12 cellular contexts compared by ENCODE assay signal in the genomic region with DNA sequence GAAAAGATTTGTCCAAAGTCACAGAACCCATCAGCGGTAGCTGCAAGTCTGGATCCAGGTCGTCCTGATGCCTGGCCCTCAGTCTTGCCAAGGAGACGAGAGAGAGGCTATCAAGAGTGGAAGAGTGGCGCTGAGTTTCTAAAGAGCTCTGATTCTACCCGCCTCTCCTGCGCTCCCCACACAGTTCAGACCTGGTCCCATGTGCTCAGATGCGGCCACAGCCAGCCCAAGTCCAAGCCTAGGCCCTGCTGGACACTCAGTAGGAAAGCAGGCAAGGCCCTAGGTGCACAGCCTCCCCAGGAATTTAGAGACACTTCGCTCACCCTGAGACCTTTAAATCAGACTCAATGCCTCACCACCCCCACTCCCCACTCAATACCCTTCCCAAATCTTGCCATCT. TPM values are rescaled to one million over a fixed set of nuclear protein-coding genes. Genes with fewer than 3 reads are reported as not detected.
A peak's percentile ranks its signal among the peaks of the same experiment; 100 is the strongest.
DNase-seq lines count a peak whose midpoint lies in the region; ATAC-seq and TF ChIP-seq lines count a peak whose summit lies in the region.
"Had no signal": no experiment of that assay in that cellular context is flagged by ENCODE, and none has a peak within 500 bp of the region (broad histone marks: within the 10 kb centered on the region; RNA-seq: fewer than 3 reads in every experiment).

No MANE protein-coding gene starts in this region.

- no peak overlapping the region for H3K4ac ChIP-seq in neuronal stem cell (ENCODE audit: low read length)

- H3K9me3 ChIP-seq in CD8-positive, alpha-beta T cell (ENCODE audit: low read length), result no peaks in the 10 kb centered on the region
- H3K9me3 ChIP-seq in cardiac muscle cell (ENCODE audit: low read depth), result no peaks in the 10 kb centered on the region
- peaks cover 0 to 4% of the 10 kb centered on the region in 2 donors for H3K9me3 ChIP-seq in neuronal stem cell (replicated peaks in 1 of 2; ENCODE audit: control insufficient read depth in 2 of 2, insufficient read depth in 1 of 2, low read depth in 1 of 2, low read length in 2 of 2)
- H3K9me3 ChIP-seq: SK-N-SH had no signal

- H3K23ac ChIP-seq in neuronal stem cell (ENCODE audit: low read depth, low read length, poor library complexity), result no peak overlapping the region

- H3K27ac ChIP-seq in CD8-positive, alpha-beta T cell (ENCODE audit: low read depth, low read length), result no peak overlapping the region
- H3K27ac ChIP-seq in cardiac muscle cell (peak overlapping the region; percentile 95), neuronal stem cell (replicated peaks; ENCODE audit: low read length) (no peak overlapping the region)
- H3K27ac ChIP-seq: C4-2B had no signal

- no CpG with 5 or more reads among the region's 8 CpGs for WGBS in neuronal stem cell (ENCODE audit: extremely low coverage in 2 of 2, insufficient read length in 2 of 2, insufficient replicate concordance in 1 of 2), 2 donors

- no peaks in the 10 kb centered on the region for H3K27me3 Mint-ChIP-seq in CD8-positive, alpha-beta T cell (ENCODE audit: low read depth)
- H3K27me3 Mint-ChIP-seq in WTC11 (ENCODE audit: low read depth), result no peaks in the 10 kb centered on the region

- CTCF ChIA-PET in CD8-positive, alpha-beta T cell (lab: Charles Lee), result interaction anchor here (1.5 kb wide), 1 partner anchor 54 kb away, joined by 4 read pairs; no protein-coding TSS in a partner anchor
- CTCF ChIA-PET in WTC11 (lab: Charles Lee), result interaction anchor here (0.6 to 2.0 kb wide), 5 partner anchors 8 to 446 kb away, joined by 3 to 6 read pairs (median 4); a partner anchor contains a TSS

- no peak overlapping the region for H3K4me3 ChIP-seq in CD8-positive, alpha-beta T cell (ENCODE audit: low read depth, low read length)
- no peak overlapping the region for H3K4me3 ChIP-seq in cardiac muscle cell
- H3K4me3 ChIP-seq in neuronal stem cell (ENCODE audit: low read length in 2 of 2), result no peak overlapping the region

- H2BK15ac ChIP-seq in neuronal stem cell (ENCODE audit: low read length), result no peak overlapping the region

- intact Hi-C loops in CD8-positive, alpha-beta T cell (cut with DNase I, micrococcal nuclease), result loop anchor here in 1 of 2 experiments (10.0 kb wide), 1 partner anchor 111 kb away; no protein-coding TSS in a partner anchor

- no peak overlapping the region for H4K8ac ChIP-seq in neuronal stem cell (ENCODE audit: low read depth, low read length)

- no peak for ATAC-seq in CD8-positive, alpha-beta T cell
- ATAC-seq in WTC11 (peak; percentile 26), GM18502 (IDR thresholded peaks at IDR 0.05; ENCODE audit: poor library complexity, unreplicated experiment) (no peak), GM18867 (IDR thresholded peaks at IDR 0.05; ENCODE audit: unreplicated experiment) (no peak), HG03097 (IDR thresholded peaks at IDR 0.05; ENCODE audit: low FRiP score, unreplicated experiment) (no peak)

- H2BK12ac ChIP-seq in neuronal stem cell (ENCODE audit: low read length), result no peak overlapping the region

- peak overlapping the region; percentile 2 for H3K9ac ChIP-seq in neuronal stem cell (ENCODE audit: low read depth, low read length, poor library complexity)
- H3K9ac ChIP-seq: SK-N-SH had no signal

- no peak overlapping the region for H2AFZ ChIP-seq in neuronal stem cell (ENCODE audit: low read length)

- H2BK120ac ChIP-seq in neuronal stem cell (ENCODE audit: low read depth, low read length), result no peak overlapping the region

- POLR2A ChIA-PET in CD8-positive, alpha-beta T cell (lab: Charles Lee), result interaction anchor here (1.4 kb wide), 1 partner anchor 10 kb away, joined by 3 read pairs; no protein-coding TSS in a partner anchor
- POLR2A ChIA-PET in WTC11 (lab: Charles Lee), result no interaction called here

- peak overlapping the region; percentile 55 for H3K27ac Mint-ChIP-seq in CD8-positive, alpha-beta T cell
- peak overlapping the region; percentile 50; the same call in 1 of the 2 replicates for H3K27ac Mint-ChIP-seq in WTC11

- no peak overlapping the region for H3K4me3 Mint-ChIP-seq in CD8-positive, alpha-beta T cell
- no peak overlapping the region for H3K4me3 Mint-ChIP-seq in WTC11

- H3K9me3 Mint-ChIP-seq in CD8-positive, alpha-beta T cell, result no peaks in the 10 kb centered on the region
- no peaks in the 10 kb centered on the region for H3K9me3 Mint-ChIP-seq in WTC11

- no peak overlapping the region for H2BK5ac ChIP-seq in neuronal stem cell (ENCODE audit: low read length)

- H3K36me3 Mint-ChIP-seq in CD8-positive, alpha-beta T cell, result peaks cover 64% of the 10 kb centered on the region
- peaks cover 13% of the 10 kb centered on the region for H3K36me3 Mint-ChIP-seq in WTC11

- no peak overlapping the region for H4K91ac ChIP-seq in neuronal stem cell (ENCODE audit: low read depth, low read length, poor library complexity)

- no peak for TF ChIP-seq CTCF in CD8-positive, alpha-beta T cell (IDR thresholded peaks at IDR 0.05)
- no peak for TF ChIP-seq CTCF in WTC11 (IDR thresholded peaks at IDR 0.05)
- TF ChIP-seq CTCF in cardiac muscle cell (IDR thresholded peaks at IDR 0.05; ENCODE audit: low read depth, low read length), result no peak

- no peak overlapping the region for H3K14ac ChIP-seq in neuronal stem cell (ENCODE audit: low read length)

- DNase-seq in CD8-positive, alpha-beta T cell, result no peak
- DNase-seq in WTC11 (ENCODE audit: low spot score) (no peak), cardiac muscle cell (ENCODE audit: low read depth in 1 of 2, low spot score in 1 of 2) (no peak), neuronal stem cell (ENCODE audit: low spot score) (no peak), DMS79 treated with DMSO at 0.1 percent for 48 hours (lab: John Stamatoyannopoulos, UW) (no peak)
- DNase-seq: IMR-90, NCI-H2171 treated with DMSO at 0.1 percent for 48 hours, SK-N-SH had no signal

- H3K36me3 ChIP-seq in CD8-positive, alpha-beta T cell (ENCODE audit: insufficient read depth, low read length), result peaks cover 16% of the 10 kb centered on the region
- H3K36me3 ChIP-seq in cardiac muscle cell (no peaks in the 10 kb centered on the region), neuronal stem cell (replicated peaks in 1 of 2; ENCODE audit: control insufficient read depth in 2 of 2, insufficient read depth in 2 of 2, low read length in 2 of 2) (peaks cover 2 to 68% of the 10 kb centered on the region in 2 donors)

- H3K18ac ChIP-seq in neuronal stem cell (ENCODE audit: low read length), result no peak overlapping the region

- no peak overlapping the region for H2AK5ac ChIP-seq in neuronal stem cell (ENCODE audit: low read depth, low read length)

- H3K4me1 Mint-ChIP-seq in CD8-positive, alpha-beta T cell (ENCODE audit: low read depth), result peaks cover 82% of the 10 kb centered on the region
- peaks cover 67% of the 10 kb centered on the region for H3K4me1 Mint-ChIP-seq in WTC11

- no peak overlapping the region for H3K4me2 ChIP-seq in neuronal stem cell (ENCODE audit: insufficient read depth, low read length, poor library complexity, severe bottlenecking)
- H3K4me2 ChIP-seq: SK-N-SH had no signal

- peaks cover 47% of the 10 kb centered on the region for H3K4me1 ChIP-seq in CD8-positive, alpha-beta T cell (ENCODE audit: insufficient read depth, low read length)
- H3K4me1 ChIP-seq in cardiac muscle cell (ENCODE audit: low read depth) (peaks cover 83% of the 10 kb centered on the region), neuronal stem cell (ENCODE audit: control insufficient read depth in 2 of 2, insufficient read depth in 1 of 2, low read depth in 1 of 2, low read length in 2 of 2) (peaks cover 0 to 5% of the 10 kb centered on the region in 2 donors)

- H3K27me3 ChIP-seq in CD8-positive, alpha-beta T cell (ENCODE audit: insufficient read depth, low read length), result no peaks in the 10 kb centered on the region
- H3K27me3 ChIP-seq in cardiac muscle cell (no peaks in the 10 kb centered on the region), neuronal stem cell (ENCODE audit: control insufficient read depth in 3 of 3, insufficient read depth in 3 of 3, low read depth in 1 of 3, low read length in 3 of 3) (no peaks in the 10 kb centered on the region)

- peaks cover 30% of the 10 kb centered on the region for H3K79me1 ChIP-seq in neuronal stem cell (ENCODE audit: low read depth, low read length)

TF ChIP-seq in WTC11, 78 proteins besides CTCF, POLR2A, EP300 and RAD21 (continues in another document):
- TF ChIP-seq, protein P1, sequence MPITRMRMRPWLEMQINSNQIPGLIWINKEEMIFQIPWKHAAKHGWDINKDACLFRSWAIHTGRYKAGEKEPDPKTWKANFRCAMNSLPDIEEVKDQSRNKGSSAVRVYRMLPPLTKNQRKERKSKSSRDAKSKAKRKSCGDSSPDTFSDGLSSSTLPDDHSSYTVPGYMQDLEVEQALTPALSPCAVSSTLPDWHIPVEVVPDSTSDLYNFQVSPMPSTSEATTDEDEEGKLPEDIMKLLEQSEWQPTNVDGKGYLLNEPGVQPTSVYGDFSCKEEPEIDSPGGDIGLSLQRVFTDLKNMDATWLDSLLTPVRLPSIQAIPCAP (CRISPR knock-in tag; IDR thresholded peaks at IDR 0.05), result no peak
- TF ChIP-seq NR3C1 (CRISPR knock-in tag; conservative IDR thresholded peaks at IDR 0.05; ENCODE audit: low read depth) (no peak), CBFB (CRISPR knock-in tag; IDR thresholded peaks at IDR 0.05; ENCODE audit: low read depth) (no peak)

RNA-seq across cellular contexts. Expression of a gene that starts 32.4 kb away (rescaled TPM):
- total RNA-seq in CD8-positive, alpha-beta T cell, result 100 to 1,000 TPM in 1 of 2 experiments, 10 to 100 TPM in 1; 99.9 to 107 TPM
- 50.3 to 59.1 TPM (median 55.9 TPM) in 3 replicates for total RNA-seq in WTC11 (2021)
- total RNA-seq in cardiac muscle cell, result 43.9 and 53.8 TPM in 2 replicates
- 73.1 and 78.4 TPM in 2 replicates for polyA plus RNA-seq in cardiac muscle cell
- polyA plus RNA-seq in neuronal stem cell (2013, experiment 1 of 2), result 56.1 TPM
- polyA plus RNA-seq in neuronal stem cell (2013, experiment 2 of 2), result 55.5 TPM

RNA-seq across cellular contexts. Expression of a gene that starts 35.3 kb away (rescaled TPM):
- total RNA-seq in CD8-positive, alpha-beta T cell, result 100 to 1,000 TPM; 187 to 201 TPM
- total RNA-seq in WTC11 (2021), result 64.0 to 80.0 TPM (median 64.3 TPM) in 3 replicates
- total RNA-seq in cardiac muscle cell, result 10.6 and 14.2 TPM in 2 replicates
- 7.8 and 8.3 TPM in 2 replicates for polyA plus RNA-seq in cardiac muscle cell
- polyA plus RNA-seq in neuronal stem cell (2013, experiment 1 of 2), result 5.9 TPM
- 6.2 TPM for polyA plus RNA-seq in neuronal stem cell (2013, experiment 2 of 2)
